1 cellular context compared by ENCODE assay signal in the genomic region with DNA sequence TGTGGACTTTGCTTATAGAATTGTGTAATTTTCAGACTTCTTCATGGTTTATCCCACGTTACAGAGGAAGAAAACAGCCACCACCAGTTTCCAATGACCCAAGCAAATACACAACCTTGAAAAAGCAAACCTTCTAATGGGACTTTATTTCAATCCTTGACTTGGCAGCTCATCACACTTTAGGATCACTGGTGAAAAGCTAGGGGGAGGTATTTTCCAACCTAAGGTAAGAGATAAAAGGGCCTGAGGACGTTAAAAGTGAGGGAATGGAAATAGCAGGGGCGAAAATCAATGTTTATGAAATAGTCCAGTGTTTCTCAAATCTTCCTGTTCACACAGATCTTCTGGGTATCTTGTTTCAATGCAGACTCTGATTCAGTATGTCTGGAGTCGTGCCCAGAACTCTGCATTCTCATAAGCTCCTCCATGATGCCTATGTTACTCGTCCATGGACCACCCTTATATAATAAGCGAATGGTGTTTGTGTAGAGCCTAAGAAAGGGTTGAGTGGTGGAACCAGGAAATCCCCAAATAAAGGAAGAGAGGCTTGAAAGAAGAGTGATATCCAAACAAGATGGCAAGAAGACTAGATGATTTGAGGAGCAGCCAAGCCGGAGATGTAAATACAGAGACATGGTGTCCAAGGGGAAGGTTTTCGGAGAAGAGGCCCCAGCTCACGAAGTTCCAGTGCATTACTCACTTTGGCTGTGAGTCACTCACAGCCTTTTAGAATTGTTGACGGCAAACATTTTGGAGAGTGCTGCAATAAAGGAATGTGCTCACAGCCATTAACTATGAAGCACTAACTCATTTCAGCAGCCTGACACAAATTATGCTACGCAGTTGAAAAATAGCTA.
A peak's percentile ranks its signal among the peaks of the same experiment; 100 is the strongest.
TF ChIP-seq lines count a peak whose summit lies in the region.

No MANE protein-coding gene starts in this region.

TF ChIP-seq in SK-N-SH, 30 proteins besides CTCF, POLR2A, EP300 and RAD21 (continued from another document):
- TF ChIP-seq, protein P1, sequence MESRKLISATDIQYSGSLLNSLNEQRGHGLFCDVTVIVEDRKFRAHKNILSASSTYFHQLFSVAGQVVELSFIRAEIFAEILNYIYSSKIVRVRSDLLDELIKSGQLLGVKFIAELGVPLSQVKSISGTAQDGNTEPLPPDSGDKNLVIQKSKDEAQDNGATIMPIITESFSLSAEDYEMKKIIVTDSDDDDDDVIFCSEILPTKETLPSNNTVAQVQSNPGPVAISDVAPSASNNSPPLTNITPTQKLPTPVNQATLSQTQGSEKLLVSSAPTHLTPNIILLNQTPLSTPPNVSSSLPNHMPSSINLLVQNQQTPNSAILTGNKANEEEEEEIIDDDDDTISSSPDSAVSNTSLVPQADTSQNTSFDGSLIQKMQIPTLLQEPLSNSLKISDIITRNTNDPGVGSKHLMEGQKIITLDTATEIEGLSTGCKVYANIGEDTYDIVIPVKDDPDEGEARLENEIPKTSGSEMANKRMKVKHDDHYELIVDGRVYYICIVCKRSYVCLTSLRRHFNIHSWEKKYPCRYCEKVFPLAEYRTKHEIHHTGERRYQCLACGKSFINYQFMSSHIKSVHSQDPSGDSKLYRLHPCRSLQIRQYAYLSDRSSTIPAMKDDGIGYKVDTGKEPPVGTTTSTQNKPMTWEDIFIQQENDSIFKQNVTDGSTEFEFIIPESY (IDR thresholded peaks at IDR 0.05; ENCODE audit: borderline replicate concordance, low read depth): no peak
- TF ChIP-seq CHD2 (IDR thresholded peaks at IDR 0.05; ENCODE audit: low read length, partially characterized antibody): no peak
- TF ChIP-seq, protein P2, sequence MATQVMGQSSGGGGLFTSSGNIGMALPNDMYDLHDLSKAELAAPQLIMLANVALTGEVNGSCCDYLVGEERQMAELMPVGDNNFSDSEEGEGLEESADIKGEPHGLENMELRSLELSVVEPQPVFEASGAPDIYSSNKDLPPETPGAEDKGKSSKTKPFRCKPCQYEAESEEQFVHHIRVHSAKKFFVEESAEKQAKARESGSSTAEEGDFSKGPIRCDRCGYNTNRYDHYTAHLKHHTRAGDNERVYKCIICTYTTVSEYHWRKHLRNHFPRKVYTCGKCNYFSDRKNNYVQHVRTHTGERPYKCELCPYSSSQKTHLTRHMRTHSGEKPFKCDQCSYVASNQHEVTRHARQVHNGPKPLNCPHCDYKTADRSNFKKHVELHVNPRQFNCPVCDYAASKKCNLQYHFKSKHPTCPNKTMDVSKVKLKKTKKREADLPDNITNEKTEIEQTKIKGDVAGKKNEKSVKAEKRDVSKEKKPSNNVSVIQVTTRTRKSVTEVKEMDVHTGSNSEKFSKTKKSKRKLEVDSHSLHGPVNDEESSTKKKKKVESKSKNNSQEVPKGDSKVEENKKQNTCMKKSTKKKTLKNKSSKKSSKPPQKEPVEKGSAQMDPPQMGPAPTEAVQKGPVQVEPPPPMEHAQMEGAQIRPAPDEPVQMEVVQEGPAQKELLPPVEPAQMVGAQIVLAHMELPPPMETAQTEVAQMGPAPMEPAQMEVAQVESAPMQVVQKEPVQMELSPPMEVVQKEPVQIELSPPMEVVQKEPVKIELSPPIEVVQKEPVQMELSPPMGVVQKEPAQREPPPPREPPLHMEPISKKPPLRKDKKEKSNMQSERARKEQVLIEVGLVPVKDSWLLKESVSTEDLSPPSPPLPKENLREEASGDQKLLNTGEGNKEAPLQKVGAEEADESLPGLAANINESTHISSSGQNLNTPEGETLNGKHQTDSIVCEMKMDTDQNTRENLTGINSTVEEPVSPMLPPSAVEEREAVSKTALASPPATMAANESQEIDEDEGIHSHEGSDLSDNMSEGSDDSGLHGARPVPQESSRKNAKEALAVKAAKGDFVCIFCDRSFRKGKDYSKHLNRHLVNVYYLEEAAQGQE (IDR thresholded peaks at IDR 0.05; ENCODE audit: low read depth, low read length): no peak
- TF ChIP-seq NFIC (IDR thresholded peaks at IDR 0.05; ENCODE audit: borderline replicate concordance): peak; percentile 41
- no peak for TF ChIP-seq SMC3 (IDR thresholded peaks at IDR 0.05; ENCODE audit: low read depth, low read length)
- peak; percentile 71; the same call in 1 of the 2 replicates for TF ChIP-seq PBX3 (IDR thresholded peaks at IDR 0.05)
- TF ChIP-seq YY1 (IDR thresholded peaks at IDR 0.05; ENCODE audit: low read depth): peak; percentile 51; the same call in 1 of the 2 replicates
- TF ChIP-seq IRF3 (IDR thresholded peaks at IDR 0.05; ENCODE audit: low read depth, low read length): no peak
- TF ChIP-seq GABPA (IDR thresholded peaks at IDR 0.05; ENCODE audit: low read depth): no peak
- TF ChIP-seq, protein P3, sequence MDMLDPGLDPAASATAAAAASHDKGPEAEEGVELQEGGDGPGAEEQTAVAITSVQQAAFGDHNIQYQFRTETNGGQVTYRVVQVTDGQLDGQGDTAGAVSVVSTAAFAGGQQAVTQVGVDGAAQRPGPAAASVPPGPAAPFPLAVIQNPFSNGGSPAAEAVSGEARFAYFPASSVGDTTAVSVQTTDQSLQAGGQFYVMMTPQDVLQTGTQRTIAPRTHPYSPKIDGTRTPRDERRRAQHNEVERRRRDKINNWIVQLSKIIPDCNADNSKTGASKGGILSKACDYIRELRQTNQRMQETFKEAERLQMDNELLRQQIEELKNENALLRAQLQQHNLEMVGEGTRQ (IDR thresholded peaks at IDR 0.05; ENCODE audit: borderline replicate concordance, low read depth, low read length): no peak
- no peak for TF ChIP-seq TAF1 (IDR thresholded peaks at IDR 0.05; ENCODE audit: borderline replicate concordance, low read depth, low read length)
